In the genomic region with DNA sequence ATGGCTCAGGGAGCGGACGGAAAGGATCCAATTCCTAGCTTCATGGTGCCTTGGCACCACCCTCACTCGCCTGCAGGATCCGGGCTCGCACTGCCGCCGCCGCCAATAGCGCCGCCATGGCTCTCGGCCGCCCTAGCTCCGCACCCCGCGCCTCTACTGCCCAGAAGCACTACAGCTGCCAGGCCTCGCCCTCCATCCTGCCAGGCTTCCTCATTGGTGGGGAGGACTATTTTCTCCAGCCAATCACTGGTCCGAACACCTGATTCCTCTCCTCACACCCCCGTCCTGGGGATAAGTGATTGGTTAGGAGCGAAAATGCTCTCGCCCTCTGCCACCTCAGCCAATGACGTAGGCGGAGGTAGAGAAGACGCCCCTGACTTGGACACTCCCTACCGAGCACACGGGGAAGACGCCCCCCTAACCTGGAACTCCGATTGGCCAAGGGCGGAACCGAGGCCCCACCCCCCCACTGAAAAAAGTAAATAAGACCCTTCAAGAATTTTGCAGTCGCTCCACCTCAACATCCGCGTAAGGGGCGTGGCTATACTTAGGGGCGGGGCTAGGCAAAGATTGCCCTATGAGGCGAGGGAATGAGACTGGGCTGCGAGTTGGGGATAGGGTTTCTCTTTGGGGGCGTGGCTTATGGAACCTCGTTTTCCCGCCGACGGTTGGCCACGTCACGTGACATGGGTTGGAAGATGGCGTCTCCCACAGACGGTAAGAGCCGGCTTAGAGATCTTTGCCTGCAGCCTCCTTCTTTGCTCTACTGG, we compare ENCODE assay signal across 8 cellular contexts. TPM values are rescaled to one million over a fixed set of nuclear protein-coding genes. Genes with fewer than 3 reads are reported as not detected.
DNase-seq lines count a peak whose midpoint lies in the region; ATAC-seq, FAIRE-seq and TF ChIP-seq lines count a peak whose summit lies in the region.

A gene (minus strand): TSS at position 177 of the 770 bp plus-strand sequence. CDS start 59 bp downstream, at position 118.
A gene with protein sequence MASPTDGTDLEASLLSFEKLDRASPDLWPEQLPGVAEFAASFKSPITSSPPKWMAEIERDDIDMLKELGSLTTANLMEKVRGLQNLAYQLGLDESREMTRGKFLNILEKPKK (plus strand): TSS at position 680 of the 770 bp plus-strand sequence. CDS start 19 bp downstream, at position 699.

- no peaks in the 10 kb centered on the region for H3K27me3 Mint-ChIP-seq in activated naive CD8-positive, alpha-beta T cell treated with anti-CD3 and anti-CD28 coated beads, Interleukin-2, amount 50 U/mL, for 24 hours

- no peaks in the 10 kb centered on the region for H3K9me3 Mint-ChIP-seq in activated naive CD8-positive, alpha-beta T cell treated with anti-CD3 and anti-CD28 coated beads, Interleukin-2, amount 50 U/mL, for 24 hours

- TF ChIP-seq CTCF in GM12875 (IDR thresholded peaks at IDR 0.05; ENCODE audit: borderline replicate concordance, insufficient read depth, low read depth, low read length) (0 out of 2 replicates have a peak, but pooled peaks have one; percentile 7), pancreas (IDR thresholded peaks at IDR 0.05) (no peak), tibial artery (IDR thresholded peaks at IDR 0.05) (no peak)

- peak within 1 kb of the TSS; percentile 98 for H3K4me3 Mint-ChIP-seq in activated naive CD8-positive, alpha-beta T cell treated with anti-CD3 and anti-CD28 coated beads, Interleukin-2, amount 50 U/mL, for 24 hours

- H3K27me3 ChIP-seq in pancreas: no peaks in the 10 kb centered on the region
- H3K27me3 ChIP-seq in tibial artery: no peaks in the 10 kb centered on the region

- H3K4me1 ChIP-seq in pancreas: peaks cover 8 to 23% (median 12%) of the 10 kb centered on the region in 3 donors
- H3K4me1 ChIP-seq in tibial artery: peaks cover 0 to 29% (median 20%) of the 10 kb centered on the region in 4 donors

- intact Hi-C loops in Right ventricle myocardium superior (cut with DNase I): no loop called here
- intact Hi-C loops in pancreas (cut with DNase I): no loop called here
- intact Hi-C loops in tibial artery (cut with DNase I; ENCODE audit: low total_unique reads): no loop called here

- peak within 1 kb of the TSS; percentile 85 for H3K4me3 ChIP-seq in GM12875 (ENCODE audit: low read depth, low read length)
- H3K4me3 ChIP-seq in pancreas: peak within 1 kb of the TSS; percentile 58 to 74 (median 71)
- peak within 1 kb of the TSS; percentile 71 to 94 for H3K4me3 ChIP-seq in tibial artery

- 1% methylated on average over 46 of the region's 46 CpGs for WGBS in pancreas, 2 donors

- peak; percentile 99 for FAIRE-seq in pancreas (lab: Jason Lieb, UNC)

- H3K27ac Mint-ChIP-seq in activated naive CD8-positive, alpha-beta T cell treated with anti-CD3 and anti-CD28 coated beads, Interleukin-2, amount 50 U/mL, for 24 hours: peak within 1 kb of the TSS; percentile 95

- peaks cover 48% of the 10 kb centered on the region for H3K4me1 Mint-ChIP-seq in activated naive CD8-positive, alpha-beta T cell treated with anti-CD3 and anti-CD28 coated beads, Interleukin-2, amount 50 U/mL, for 24 hours

- peaks cover 3% of the 10 kb centered on the region for H3K36me3 Mint-ChIP-seq in activated naive CD8-positive, alpha-beta T cell treated with anti-CD3 and anti-CD28 coated beads, Interleukin-2, amount 50 U/mL, for 24 hours (ENCODE audit: low read depth)

- H3K36me3 ChIP-seq in pancreas (no peaks in the 10 kb centered on the region), tibial artery (no peaks in the 10 kb centered on the region)

- ATAC-seq in HG02798 (IDR thresholded peaks at IDR 0.05; ENCODE audit: poor library complexity, unreplicated experiment) (peak; percentile 93), Right ventricle myocardium superior (ENCODE audit: poor library complexity) (peak; percentile 97), pancreas (peak; percentile 91 to 97 (median 94))
- peak; percentile 94 for ATAC-seq in activated naive CD8-positive, alpha-beta T cell treated with anti-CD3 and anti-CD28 coated beads, Interleukin-2, amount 50 U/mL, for 24 hours

- no peaks in the 10 kb centered on the region for H3K9me3 ChIP-seq in pancreas
- no peaks in the 10 kb centered on the region for H3K9me3 ChIP-seq in tibial artery

- H3K27ac ChIP-seq in pancreas (peak within 1 kb of the TSS; percentile 68 to 92 (median 79)), tibial artery (peak within 1 kb of the TSS; percentile 91 to 97)

- DNase-seq in NCI-H1417 treated with DMSO at 0.1 percent for 48 hours (lab: John Stamatoyannopoulos, UW) (peak; percentile 99), SW480 (ENCODE audit: low spot score) (peak; percentile 100), Right ventricle myocardium superior (peak; percentile 99), pancreas (peak; percentile 99 to 100 (median 100)), tibial artery (peak; percentile 100)
- DNase-seq in activated naive CD8-positive, alpha-beta T cell treated with anti-CD3 and anti-CD28 coated beads, Interleukin-2, amount 50 U/mL, for 24 hours: peak; percentile 99

RNA-seq across cellular contexts. Expression of the first gene that starts in this region (rescaled TPM):
- total RNA-seq in Right ventricle myocardium superior (56.9 TPM), pancreas (10 to 100 TPM; 11.3 to 36.1 (median 19.4) TPM)
- polyA plus RNA-seq in pancreas: 1 to 10 TPM; 5.6 to 6.5 TPM

RNA-seq across cellular contexts. Expression of the second gene that starts in this region (rescaled TPM):
- total RNA-seq in Right ventricle myocardium superior: 5.6 TPM
- 1 to 10 TPM; 1.6 to 4.3 (median 2.7) TPM for total RNA-seq in pancreas
- polyA plus RNA-seq in pancreas: 1 to 10 TPM; 3.8 to 4.6 TPM

Comparison
In these comparisons a context has a peak if more than half of its experiments do, and no peak if none do; other contexts are left out.
1. Peak in every context shown above with its lines: DNase-seq, ATAC-seq, H3K4me3 ChIP-seq and H3K27ac ChIP-seq.